In genomic region chr5:149962601-149963300, GRCh38 we compare ENCODE assay signal across 1 cellular context.
TF ChIP-seq lines count a peak whose summit lies in the region.

No MANE protein-coding gene starts in this region.

TF ChIP-seq in HEK293, 187 proteins besides CTCF, POLR2A, EP300 and RAD21 (continued from another document and continues in another):
- TF ChIP-seq ATF2 (tag by site-specific recombination; IDR thresholded peaks at IDR 0.05; ENCODE audit: low read depth) (no peak), TRIM28 (IDR thresholded peaks at IDR 0.05; ENCODE audit: borderline replicate concordance, low read length) (no peak), ZNF155 (tag by site-specific recombination; IDR thresholded peaks at IDR 0.05) (no peak), SETDB1 (IDR thresholded peaks at IDR 0.05; ENCODE audit: insufficient read length, low read length) (no peak), PBX3 (CRISPR knock-in tag; IDR thresholded peaks at IDR 0.05) (no peak), ZNF677 (tag by site-specific recombination; IDR thresholded peaks at IDR 0.05) (no peak), ZNF223 (tag by site-specific recombination; IDR thresholded peaks at IDR 0.05) (peak; percentile 84), ZBTB17 (tag by site-specific recombination; IDR thresholded peaks at IDR 0.05) (no peak), ZNF660 (tag by site-specific recombination; IDR thresholded peaks at IDR 0.05) (no peak), ZNF548 (tag by site-specific recombination; IDR thresholded peaks at IDR 0.05) (no peak), ZNF366 (tag by site-specific recombination; conservative IDR thresholded peaks at IDR 0.05) (0 out of 2 replicates have a peak, but pooled peaks have one; percentile 13), ZNF221 (tag by site-specific recombination; IDR thresholded peaks at IDR 0.05; ENCODE audit: borderline replicate concordance) (no peak; the same call in 1 of the 2 replicates), ZNF26 (tag by site-specific recombination; IDR thresholded peaks at IDR 0.05) (no peak), ZBTB1 (tag by site-specific recombination; IDR thresholded peaks at IDR 0.05) (no peak), ZNF404 (tag by site-specific recombination; IDR thresholded peaks at IDR 0.05) (peak; percentile 92), SALL2 (tag by site-specific recombination; IDR thresholded peaks at IDR 0.05; ENCODE audit: borderline replicate concordance) (no peak), ZNF670 (tag by site-specific recombination; IDR thresholded peaks at IDR 0.05; ENCODE audit: low read depth) (no peak), YY2 (tag by site-specific recombination; IDR thresholded peaks at IDR 0.05) (no peak), ZNF157 (tag by site-specific recombination; IDR thresholded peaks at IDR 0.05) (no peak), ZNF623 (tag by site-specific recombination; IDR thresholded peaks at IDR 0.05) (peak; percentile 85), SP2 (tag by site-specific recombination; IDR thresholded peaks at IDR 0.05) (no peak), REPIN1 (tag by site-specific recombination; IDR thresholded peaks at IDR 0.05; ENCODE audit: low read depth) (no peak), ZNF555 (tag by site-specific recombination; conservative IDR thresholded peaks at IDR 0.05) (no peak; the same call in 1 of the 2 replicates), ZNF324 (tag by site-specific recombination; IDR thresholded peaks at IDR 0.05) (no peak), ZNF138 (tag by site-specific recombination; IDR thresholded peaks at IDR 0.05; ENCODE audit: borderline replicate concordance) (peak; percentile 93; the same call in 1 of the 2 replicates), ZNF514 (tag by site-specific recombination; IDR thresholded peaks at IDR 0.05) (no peak), ZNF239 (tag by site-specific recombination; IDR thresholded peaks at IDR 0.05) (no peak), ZNF175 (tag by site-specific recombination; IDR thresholded peaks at IDR 0.05) (no peak), ZNF639 (tag by site-specific recombination; IDR thresholded peaks at IDR 0.05) (peak; percentile 83), ZNF692 (tag by site-specific recombination; IDR thresholded peaks at IDR 0.05) (no peak), ZNF350 (tag by site-specific recombination; IDR thresholded peaks at IDR 0.05) (no peak), MEIS1 (CRISPR knock-in tag; IDR thresholded peaks at IDR 0.05; ENCODE audit: borderline replicate concordance) (no peak), ZNF701 (tag by site-specific recombination; IDR thresholded peaks at IDR 0.05) (no peak), ZNF214 (tag by site-specific recombination; IDR thresholded peaks at IDR 0.05; ENCODE audit: borderline replicate concordance) (no peak; the same call in 1 of the 2 replicates), ZNF302 (tag by site-specific recombination; IDR thresholded peaks at IDR 0.05; ENCODE audit: low read depth) (no peak), ZSCAN16 (tag by site-specific recombination; IDR thresholded peaks at IDR 0.05) (no peak), ZNF423 (tag by site-specific recombination; IDR thresholded peaks at IDR 0.05) (no peak), TCF7L2 (IDR thresholded peaks at IDR 0.05; ENCODE audit: borderline replicate concordance, low read depth, low read length) (no peak), ZNF785 (tag by site-specific recombination; IDR thresholded peaks at IDR 0.05) (no peak), ZBTB26 (tag by site-specific recombination; optimal IDR thresholded peaks at IDR 0.05) (no peak), ZNF24 (tag by site-specific recombination; IDR thresholded peaks at IDR 0.05) (no peak), OSR2 (tag by site-specific recombination; IDR thresholded peaks at IDR 0.05) (no peak), ZNF394 (tag by site-specific recombination; IDR thresholded peaks at IDR 0.05; ENCODE audit: borderline replicate concordance) (peak; percentile 98), PRDM6 (tag by site-specific recombination; IDR thresholded peaks at IDR 0.05) (no peak), ZNF280C (tag by site-specific recombination; IDR thresholded peaks at IDR 0.05) (no peak), ZNF112 (tag by site-specific recombination; IDR thresholded peaks at IDR 0.05) (no peak), ZNF747 (tag by site-specific recombination; IDR thresholded peaks at IDR 0.05) (no peak), ZSCAN18 (tag by site-specific recombination; IDR thresholded peaks at IDR 0.05) (no peak), ZNF600 (tag by site-specific recombination; IDR thresholded peaks at IDR 0.05) (no peak), KLF17 (tag by site-specific recombination; IDR thresholded peaks at IDR 0.05) (no peak), ZNF169 (tag by site-specific recombination; IDR thresholded peaks at IDR 0.05) (no peak), ZBTB44 (tag by site-specific recombination; IDR thresholded peaks at IDR 0.05) (no peak), ZNF133 (tag by site-specific recombination; IDR thresholded peaks at IDR 0.05) (no peak), KLF9 (tag by site-specific recombination; IDR thresholded peaks at IDR 0.05; ENCODE audit: low read depth) (no peak), ZFP3 (tag by site-specific recombination; IDR thresholded peaks at IDR 0.05; ENCODE audit: low read depth) (no peak), HOXA7 (CRISPR knock-in tag; IDR thresholded peaks at IDR 0.05; ENCODE audit: borderline replicate concordance) (no peak)
